ENCODE assay signal across 8 cellular contexts in the genomic region with DNA sequence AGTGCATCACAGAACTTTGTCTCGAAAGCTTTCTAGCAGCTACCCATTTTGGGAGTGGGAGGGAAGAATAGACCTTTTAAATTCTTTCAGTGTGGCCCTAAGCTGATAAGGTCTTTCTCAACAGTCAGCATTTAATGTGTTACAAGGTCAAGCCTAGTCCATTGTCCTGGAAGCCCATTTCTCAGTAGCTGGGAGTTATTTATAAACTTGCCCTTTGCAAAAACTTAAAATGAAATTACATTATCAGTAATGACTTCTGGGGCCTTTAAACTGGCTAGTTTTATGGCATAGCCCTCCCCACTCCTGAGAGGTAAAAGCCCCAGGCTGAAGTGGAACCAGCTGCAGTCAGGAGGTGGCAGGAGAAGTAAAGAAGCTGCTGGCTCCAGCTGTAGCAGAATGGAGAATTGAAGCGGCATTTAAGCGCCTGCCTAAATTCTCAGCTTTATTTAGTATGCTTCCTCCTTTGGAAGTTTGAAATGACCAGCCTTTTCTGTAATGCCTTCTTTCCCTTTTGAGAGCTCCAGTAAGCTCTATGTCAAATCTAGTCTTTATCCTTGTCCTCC. TPM values are rescaled to one million over a fixed set of nuclear protein-coding genes. Genes with fewer than 3 reads are reported as not detected.
DNase-seq lines count a peak whose midpoint lies in the region; ATAC-seq and TF ChIP-seq lines count a peak whose summit lies in the region.
"Had no signal": no experiment of that assay in that cellular context is flagged by ENCODE, and none has a peak within 500 bp of the region (broad histone marks: within the 10 kb centered on the region; RNA-seq: fewer than 3 reads in every experiment).

No MANE protein-coding gene starts in this region.

- no peaks in the 10 kb centered on the region for H3K9me3 ChIP-seq in WERI-Rb-1 (ENCODE audit: severe bottlenecking)
- H3K9me3 ChIP-seq in mesenchymal stem cell (ENCODE audit: control insufficient read depth, low read length), result no peaks in the 10 kb centered on the region
- H3K9me3 ChIP-seq: prostate gland had no signal

- H3K27ac ChIP-seq in WERI-Rb-1, result peak overlapping the region; percentile 36; the same call in 1 of the 2 replicates
- no peak overlapping the region for H3K27ac ChIP-seq in mesenchymal stem cell (ENCODE audit: low read length, poor library complexity, severe bottlenecking)
- H3K27ac ChIP-seq: prostate gland had no signal

- ATAC-seq in stimulated activated naive CD8-positive, alpha-beta T cell treated with anti-CD3 and anti-CD28 coated beads, Interleukin-15, Interleukin-2, amounts not matched to agents 100 U/mL and 50 U/mL, for 24 hours, result no peak
- no peak for ATAC-seq in HG03139 (IDR thresholded peaks at IDR 0.05; ENCODE audit: unreplicated experiment)

- no peak overlapping the region for H2AK5ac ChIP-seq in mesenchymal stem cell (ENCODE audit: low read length, severe bottlenecking)

- H3K36me3 ChIP-seq in WERI-Rb-1 (peaks cover 1% of the 10 kb centered on the region; the same call in 1 of the 2 replicates), mesenchymal stem cell (ENCODE audit: control insufficient read depth in 1 of 2, insufficient read depth in 2 of 2, low read depth in 1 of 2, low read length in 2 of 2) (peaks cover 12 to 21% of the 10 kb centered on the region in 2 experiments)

- H3K4me2 ChIP-seq in mesenchymal stem cell (ENCODE audit: low read length, poor library complexity, severe bottlenecking), result no peak overlapping the region

- no peak overlapping the region for H2BK12ac ChIP-seq in mesenchymal stem cell (ENCODE audit: low read length in 2 of 2)

- TF ChIP-seq CTCF in WERI-Rb-1 (IDR thresholded peaks at IDR 0.05; ENCODE audit: low read depth, low read length), result peak; percentile 40; the same call in 1 of the 2 replicates

- no peak overlapping the region for H2BK5ac ChIP-seq in mesenchymal stem cell (ENCODE audit: low read depth, low read length, poor library complexity, severe bottlenecking)

- H3K9ac ChIP-seq in mesenchymal stem cell (ENCODE audit: low read length), result peak overlapping the region; percentile 50

- peak; percentile 59 for DNase-seq in CD1c-positive myeloid dendritic cell (ENCODE audit: extremely low spot score)
- peak; percentile 42 for DNase-seq in WERI-Rb-1
- peak; percentile 32 for DNase-seq in mesenchymal stem cell
- DNase-seq in stimulated activated naive CD8-positive, alpha-beta T cell treated with anti-CD3 and anti-CD28 coated beads, Interleukin-15, Interleukin-2, amounts not matched to agents 100 U/mL and 50 U/mL, for 24 hours, result no peak
- DNase-seq in foreskin melanocyte, result no peak
- DNase-seq: activated CD4-positive, CD25-positive, alpha-beta regulatory T cell had no signal

- peaks cover 3% of the 10 kb centered on the region for H3K4me1 ChIP-seq in mesenchymal stem cell (ENCODE audit: control insufficient read depth, insufficient read depth, low read depth, low read length)
- H3K4me1 ChIP-seq: prostate gland had no signal

- peaks cover 38% of the 10 kb centered on the region for H3K79me1 ChIP-seq in mesenchymal stem cell (replicated peaks; ENCODE audit: low read length, poor library complexity, severe bottlenecking)

- 69% methylated on average over 3 of the region's 3 CpGs for WGBS in mesenchymal stem cell

- H3K18ac ChIP-seq in mesenchymal stem cell (ENCODE audit: low read depth in 1 of 2, low read length in 2 of 2), result no peak overlapping the region

- H3K23ac ChIP-seq in mesenchymal stem cell (ENCODE audit: low read length in 2 of 2), result no peak overlapping the region

- H3K27me3 ChIP-seq in WERI-Rb-1 (ENCODE audit: insufficient read depth, low read depth, severe bottlenecking), result no peaks in the 10 kb centered on the region
- no peaks in the 10 kb centered on the region for H3K27me3 ChIP-seq in mesenchymal stem cell (ENCODE audit: control insufficient read depth in 1 of 2, insufficient read depth in 1 of 2, low read length in 2 of 2)

- H4K91ac ChIP-seq in mesenchymal stem cell (ENCODE audit: low read length), result no peak overlapping the region

- no peak overlapping the region for H3K14ac ChIP-seq in mesenchymal stem cell (ENCODE audit: low read length in 2 of 2)

- no peak overlapping the region for H2BK15ac ChIP-seq in mesenchymal stem cell (ENCODE audit: low read depth, poor library complexity, severe bottlenecking)

- H3K4ac ChIP-seq in mesenchymal stem cell (ENCODE audit: low read depth in 1 of 2, low read length in 2 of 2), result no peak overlapping the region

- no peak overlapping the region for H2AFZ ChIP-seq in mesenchymal stem cell (ENCODE audit: low read depth, low read length)

- no peak overlapping the region for H4K8ac ChIP-seq in mesenchymal stem cell (ENCODE audit: low read length)

- H3K4me3 ChIP-seq in WERI-Rb-1 (ENCODE audit: low read depth, low read length) (no peak overlapping the region), mesenchymal stem cell (ENCODE audit: insufficient read depth in 1 of 2, low read depth in 1 of 2, low read length in 2 of 2) (no peak overlapping the region)
- H3K4me3 ChIP-seq: prostate gland had no signal

- no peak overlapping the region for H2BK120ac ChIP-seq in mesenchymal stem cell (ENCODE audit: low read depth, low read length)

RNA-seq across cellular contexts. Expression of a gene that starts 12.4 kb away (rescaled TPM):
- 182 TPM for polyA plus RNA-seq in mesenchymal stem cell (2013, experiment 1 of 2)
- polyA plus RNA-seq in mesenchymal stem cell (2013, experiment 2 of 2), result 182 TPM

RNA-seq across cellular contexts. Expression of a gene that starts 26.9 kb away (rescaled TPM):
- polyA plus RNA-seq in mesenchymal stem cell (2013, experiment 1 of 2), result not detected
- not detected for polyA plus RNA-seq in mesenchymal stem cell (2013, experiment 2 of 2)

RNA-seq across cellular contexts. Expression of a gene that starts 36.5 kb away (rescaled TPM):
- polyA plus RNA-seq in mesenchymal stem cell (2013, experiment 1 of 2), result 0.12 TPM
- polyA plus RNA-seq in mesenchymal stem cell (2013, experiment 2 of 2), result 0.10 TPM

RNA-seq across cellular contexts. Expression of a gene that starts 47.2 kb away (rescaled TPM):
- 16.2 TPM for polyA plus RNA-seq in mesenchymal stem cell (2013, experiment 1 of 2)
- 17.1 TPM for polyA plus RNA-seq in mesenchymal stem cell (2013, experiment 2 of 2)

RNA-seq across cellular contexts. Expression of a gene that starts 56.8 kb away (rescaled TPM):
- polyA plus RNA-seq in mesenchymal stem cell (2013, experiment 1 of 2), result 983 TPM
- 943 TPM for polyA plus RNA-seq in mesenchymal stem cell (2013, experiment 2 of 2)

Comparison
In these comparisons a context has a peak if more than half of its experiments do, and no peak if none do; other contexts are left out.
1. DNase-seq: peak in CD1c-positive myeloid dendritic cell (single experiment), WERI-Rb-1 (single experiment) and mesenchymal stem cell (single experiment); none in stimulated activated naive CD8-positive, alpha-beta T cell treated with anti-CD3 and anti-CD28 coated beads, Interleukin-15, Interleukin-2, amounts not matched to agents 100 U/mL and 50 U/mL, for 24 hours (single experiment) and foreskin melanocyte (single experiment).